ENCODE assay signal across 7 cellular contexts in the genomic region with DNA sequence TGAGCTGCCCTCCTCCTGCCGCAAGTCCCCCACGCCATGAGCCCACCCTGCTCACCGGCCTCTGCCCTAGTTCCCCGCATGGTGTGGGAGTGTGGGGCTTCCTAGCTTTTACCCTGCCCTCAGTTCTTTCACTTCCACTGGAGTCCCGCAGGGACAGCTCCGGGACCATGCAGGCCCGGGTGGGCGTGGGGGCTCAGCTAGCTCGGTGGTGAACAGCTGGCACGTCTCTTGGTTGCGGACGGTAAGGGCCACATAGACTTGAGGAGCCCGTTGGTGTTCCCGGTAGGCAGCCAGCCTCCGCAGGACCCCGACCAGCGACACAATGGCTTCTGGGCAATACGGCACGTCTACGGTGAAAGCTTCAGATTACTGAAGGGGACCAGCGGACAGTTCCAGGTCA.
"Had no signal": no experiment of that assay in that cellular context is flagged by ENCODE, and none has a peak within 500 bp of the region (broad histone marks: within the 10 kb centered on the region; RNA-seq: fewer than 3 reads in every experiment).

No MANE protein-coding gene starts in this region.

- ATAC-seq: HepG2 had no signal

- FAIRE-seq: HepG2, HTR-8/SVneo had no signal

- H3K27ac ChIP-seq: HL-60, KMS-11 had no signal

- H3K9ac ChIP-seq: KMS-11 had no signal

- DNase-seq: IMR-90, KBM-7, KG1 had no signal

- H3K4me2 ChIP-seq: KMS-11 had no signal
